In genomic region chr1:75953461-75953860, GRCh38 we compare ENCODE assay signal across 26 cellular contexts. TPM values are rescaled to one million over a fixed set of nuclear protein-coding genes. Genes with fewer than 3 reads are reported as not detected.
"Had no signal": no experiment of that assay in that cellular context is flagged by ENCODE, and none has a peak within 500 bp of the region (broad histone marks: within the 10 kb centered on the region; RNA-seq: fewer than 3 reads in every experiment).

No MANE protein-coding gene starts in this region.

- H3K9me3 ChIP-seq: body of pancreas, left lung, prostate gland, right atrium auricular region, thyroid gland, upper lobe of right lung had no signal

- H3K4me3 Mint-ChIP-seq: activated CD4-positive, alpha-beta T cell treated with anti-CD3 and anti-CD28 coated beads, Interleukin-2, amount 10 ng/mL, durations not matched to agents 7 days and 5 days; activated CD8-positive, alpha-beta T cell treated with anti-CD3 and anti-CD28 coated beads for 36 hours; activated naive CD4-positive, alpha-beta T cell treated with anti-CD3 and anti-CD28 coated beads, Interleukin-2, amount 50 U/mL, for 24 hours; activated T-helper 1 cell treated with anti-CD3 and anti-CD28 coated beads, Interleukin-12 subunit alpha, Interleukin-12 subunit beta, Interleukin-2, Interleukin-4 antibody, amounts not matched to agents 30 ng/mL and 10 ng/mL and 1 ng/mL, durations not matched to agents 14 hours and 24 hours and 36 hours; mesothelial cell of epicardium; naive thymus-derived CD8-positive, alpha-beta T cell; stimulated activated naive CD8-positive, alpha-beta T cell treated with anti-CD3 and anti-CD28 coated beads, Interleukin-15, Interleukin-2, amounts not matched to agents 100 ng/mL and 50 ng/mL, for 24 hours; T-helper 2 cell treated with Interferon-gamma antibody and Interleukin-4, amounts not matched to agents 5 μg/mL and 100 μg/mL, for 36 hours had no signal

- H3K4me1 Mint-ChIP-seq: activated CD4-positive, alpha-beta T cell treated with anti-CD3 and anti-CD28 coated beads, Interleukin-2, amount 10 ng/mL, durations not matched to agents 7 days and 5 days; activated naive CD4-positive, alpha-beta T cell treated with anti-CD3 and anti-CD28 coated beads, Interleukin-2, amount 50 U/mL, for 24 hours; naive thymus-derived CD8-positive, alpha-beta T cell had no signal

- H3K27ac ChIP-seq: body of pancreas, cardiac muscle cell, left lung, prostate gland, right atrium auricular region, thyroid gland, upper lobe of right lung, VCaP had no signal

- ATAC-seq: activated CD4-positive, CD25-positive, alpha-beta regulatory T cell treated with anti-CD3 and anti-CD28 coated beads, Interleukin-2, amount 50 U/mL, for 24 hours; activated CD8-positive, alpha-beta T cell treated with anti-CD3 and anti-CD28 coated beads for 36 hours; body of pancreas; left lung; naive thymus-derived CD8-positive, alpha-beta T cell; upper lobe of right lung had no signal

- DNase-seq: activated CD4-positive, alpha-beta T cell treated with anti-CD3 and anti-CD28 coated beads, Interleukin-2, amount 10 ng/mL, durations not matched to agents 7 days and 5 days; activated CD8-positive, alpha-beta T cell treated with anti-CD3 and anti-CD28 coated beads for 36 hours; activated gamma-delta T cell; anterior cingulate cortex; body of pancreas; hypothalamus; left lung; naive thymus-derived CD8-positive, alpha-beta T cell; substantia nigra; thyroid gland; upper lobe of right lung had no signal

- H3K36me3 Mint-ChIP-seq: activated naive CD4-positive, alpha-beta T cell treated with anti-CD3 and anti-CD28 coated beads, Interleukin-2, amount 50 U/mL, for 24 hours; mesothelial cell of epicardium; naive thymus-derived CD8-positive, alpha-beta T cell had no signal

- H3K27ac Mint-ChIP-seq: activated CD4-positive, alpha-beta T cell treated with anti-CD3 and anti-CD28 coated beads, Interleukin-2, amount 10 ng/mL, durations not matched to agents 7 days and 5 days; activated CD8-positive, alpha-beta T cell treated with anti-CD3 and anti-CD28 coated beads for 36 hours; activated naive CD4-positive, alpha-beta T cell treated with anti-CD3 and anti-CD28 coated beads, Interleukin-2, amount 50 U/mL, for 24 hours; activated T-helper 1 cell treated with anti-CD3 and anti-CD28 coated beads, Interleukin-12 subunit alpha, Interleukin-12 subunit beta, Interleukin-2, Interleukin-4 antibody, amounts not matched to agents 30 ng/mL and 10 ng/mL and 1 ng/mL, durations not matched to agents 14 hours and 24 hours and 36 hours; naive thymus-derived CD8-positive, alpha-beta T cell; stimulated activated naive CD8-positive, alpha-beta T cell treated with anti-CD3 and anti-CD28 coated beads, Interleukin-15, Interleukin-2, amounts not matched to agents 100 ng/mL and 50 ng/mL, for 24 hours; T-helper 2 cell treated with Interferon-gamma antibody and Interleukin-4, amounts not matched to agents 5 μg/mL and 100 μg/mL, for 36 hours had no signal

- H3K27me3 Mint-ChIP-seq: activated CD8-positive, alpha-beta T cell treated with anti-CD3 and anti-CD28 coated beads for 36 hours; activated naive CD4-positive, alpha-beta T cell treated with anti-CD3 and anti-CD28 coated beads, Interleukin-2, amount 50 U/mL, for 24 hours; stimulated activated naive CD8-positive, alpha-beta T cell treated with anti-CD3 and anti-CD28 coated beads, Interleukin-15, Interleukin-2, amounts not matched to agents 100 ng/mL and 50 ng/mL, for 24 hours had no signal

- H3K4me3 ChIP-seq: body of pancreas, cardiac muscle cell, left lung, lung, prostate gland, right atrium auricular region, thyroid gland, upper lobe of right lung had no signal

- H3K36me3 ChIP-seq: cardiac muscle cell, left lung, prostate gland, right atrium auricular region, thyroid gland, upper lobe of right lung had no signal

- H3K4me1 ChIP-seq: body of pancreas, left lung, prostate gland, right atrium auricular region, thyroid gland, upper lobe of right lung had no signal

- H3K27me3 ChIP-seq: body of pancreas, cardiac muscle cell, left lung, right atrium auricular region, thyroid gland, upper lobe of right lung had no signal

- H3K9me3 Mint-ChIP-seq: activated CD4-positive, alpha-beta T cell treated with anti-CD3 and anti-CD28 coated beads, Interleukin-2, amount 10 ng/mL, durations not matched to agents 7 days and 5 days; activated CD8-positive, alpha-beta T cell treated with anti-CD3 and anti-CD28 coated beads for 36 hours; activated naive CD4-positive, alpha-beta T cell treated with anti-CD3 and anti-CD28 coated beads, Interleukin-2, amount 50 U/mL, for 24 hours; activated T-helper 1 cell treated with anti-CD3 and anti-CD28 coated beads, Interleukin-12 subunit alpha, Interleukin-12 subunit beta, Interleukin-2, Interleukin-4 antibody, amounts not matched to agents 30 ng/mL and 10 ng/mL and 1 ng/mL, durations not matched to agents 14 hours and 24 hours and 36 hours; mesothelial cell of epicardium; stimulated activated naive CD8-positive, alpha-beta T cell treated with anti-CD3 and anti-CD28 coated beads, Interleukin-15, Interleukin-2, amounts not matched to agents 100 ng/mL and 50 ng/mL, for 24 hours; T-helper 2 cell treated with Interferon-gamma antibody and Interleukin-4, amounts not matched to agents 5 μg/mL and 100 μg/mL, for 36 hours had no signal

RNA-seq across cellular contexts. Expression of gene ASB17, which starts 21.3 kb away (rescaled TPM):
- total RNA-seq: activated CD4-positive, alpha-beta T cell treated with anti-CD3 and anti-CD28 coated beads, Interleukin-2, amount 10 ng/mL, durations not matched to agents 7 days and 5 days; activated CD8-positive, alpha-beta T cell treated with anti-CD3 and anti-CD28 coated beads for 36 hours; activated T-helper 1 cell treated with anti-CD3 and anti-CD28 coated beads, Interleukin-12 subunit alpha, Interleukin-12 subunit beta, Interleukin-2, Interleukin-4 antibody, amounts not matched to agents 30 ng/mL and 10 ng/mL and 1 ng/mL, durations not matched to agents 14 hours and 24 hours and 36 hours; body of pancreas; cardiac muscle cell; chondrocyte; frontal cortex; left lung; lung; mesothelial cell of epicardium; naive thymus-derived CD8-positive, alpha-beta T cell; osteocyte; right atrium auricular region; thyroid gland; upper lobe of right lung had no signal
- polyA plus RNA-seq: cardiac muscle cell; esophagus; lung; naive thymus-derived CD8-positive, alpha-beta T cell had no signal
